11 cellular contexts compared by ENCODE assay signal in genomic region chr13:41384749-41385503, GRCh38.
DNase-seq lines count a peak whose midpoint lies in the region; ATAC-seq and TF ChIP-seq lines count a peak whose summit lies in the region.
"Had no signal": no experiment of that assay in that cellular context is flagged by ENCODE, and none has a peak within 500 bp of the region (broad histone marks: within the 10 kb centered on the region; RNA-seq: fewer than 3 reads in every experiment).

No MANE protein-coding gene starts in this region.

- TF ChIP-seq CTCF in OCI-LY3 (IDR thresholded peaks at IDR 0.05; ENCODE audit: low read depth, low read length), result peak; percentile 61
- peak; percentile 45 for TF ChIP-seq CTCF in epithelial cell of esophagus (IDR thresholded peaks at IDR 0.05; ENCODE audit: insufficient read depth, low read depth, low read length, missing control alignments)
- TF ChIP-seq CTCF in smooth muscle cell (IDR thresholded peaks at IDR 0.05; ENCODE audit: borderline replicate concordance, insufficient read depth, poor library complexity, severe bottlenecking), result peak; percentile 39

- H2AFZ ChIP-seq in OCI-LY3 (ENCODE audit: low read depth, low read length) (no peak overlapping the region), smooth muscle cell (ENCODE audit: low read depth) (no peak overlapping the region)

- CTCF ChIA-PET in activated CD4-positive, alpha-beta T cell treated with anti-CD3 and anti-CD28 coated beads for 36 hours (lab: Charles Lee), result interaction anchor here (0.7 to 1.6 kb wide), 5 partner anchors 21 to 474 kb away, joined by 3 to 7 read pairs (median 3); no protein-coding TSS in a partner anchor
- CTCF ChIA-PET in CD8-positive, alpha-beta memory T cell (lab: Charles Lee), result interaction anchor here (0.6 to 1.2 kb wide), 4 partner anchors 10 to 268 kb away, joined by 3 to 4 read pairs (median 3); no protein-coding TSS in a partner anchor

- no peaks in the 10 kb centered on the region for H3K9me3 Mint-ChIP-seq in activated CD4-positive, alpha-beta T cell treated with anti-CD3 and anti-CD28 coated beads for 36 hours (ENCODE audit: low read depth)
- H3K9me3 Mint-ChIP-seq in CD8-positive, alpha-beta memory T cell, result no peaks in the 10 kb centered on the region
- H3K9me3 Mint-ChIP-seq: stimulated activated naive CD8-positive, alpha-beta T cell treated with anti-CD3 and anti-CD28 coated beads, Interleukin-15, amount 100 ng/mL, for 72 hours had no signal

- H3K9me3 ChIP-seq in OCI-LY3 (ENCODE audit: insufficient read depth, low read length) (no peaks in the 10 kb centered on the region), smooth muscle cell (replicated peaks; ENCODE audit: low read depth) (no peaks in the 10 kb centered on the region)
- no peaks in the 10 kb centered on the region for H3K9me3 ChIP-seq in CD8-positive, alpha-beta memory T cell (ENCODE audit: low read length)

- H3K4me1 ChIP-seq in OCI-LY3 (ENCODE audit: low read length) (no peaks in the 10 kb centered on the region), smooth muscle cell (ENCODE audit: low read depth) (no peaks in the 10 kb centered on the region)
- peaks cover 5% of the 10 kb centered on the region for H3K4me1 ChIP-seq in CD8-positive, alpha-beta memory T cell (ENCODE audit: insufficient read depth, low read length)

- H3K36me3 ChIP-seq in OCI-LY3 (replicated peaks; ENCODE audit: low read depth, low read length) (no peaks in the 10 kb centered on the region), smooth muscle cell (ENCODE audit: low read depth) (no peaks in the 10 kb centered on the region)
- H3K36me3 ChIP-seq in CD8-positive, alpha-beta memory T cell (ENCODE audit: insufficient read depth, low read length), result no peaks in the 10 kb centered on the region

- no peaks in the 10 kb centered on the region for H3K27me3 ChIP-seq in OCI-LY3 (ENCODE audit: low read depth, low read length)
- no peaks in the 10 kb centered on the region for H3K27me3 ChIP-seq in smooth muscle cell (ENCODE audit: low read depth)
- H3K27me3 ChIP-seq in CD8-positive, alpha-beta memory T cell (ENCODE audit: insufficient read depth, low read length, poor library complexity, severe bottlenecking), result no peaks in the 10 kb centered on the region

- H3K27me3 Mint-ChIP-seq in activated CD4-positive, alpha-beta T cell treated with anti-CD3 and anti-CD28 coated beads for 36 hours, result no peaks in the 10 kb centered on the region
- peaks cover 3 to 6% of the 10 kb centered on the region in 2 donors for H3K27me3 Mint-ChIP-seq in CD8-positive, alpha-beta memory T cell
- H3K27me3 Mint-ChIP-seq: stimulated activated naive CD8-positive, alpha-beta T cell treated with anti-CD3 and anti-CD28 coated beads, Interleukin-15, amount 100 ng/mL, for 72 hours had no signal

- no peaks in the 10 kb centered on the region for H3K36me3 Mint-ChIP-seq in activated CD4-positive, alpha-beta T cell treated with anti-CD3 and anti-CD28 coated beads for 36 hours (ENCODE audit: low read depth)
- H3K36me3 Mint-ChIP-seq in CD8-positive, alpha-beta memory T cell, result peaks cover 0 to 2% (median 0%) of the 10 kb centered on the region in 3 donors

- no peak overlapping the region for H3K4me3 Mint-ChIP-seq in activated CD4-positive, alpha-beta T cell treated with anti-CD3 and anti-CD28 coated beads for 36 hours
- H3K4me3 Mint-ChIP-seq in CD8-positive, alpha-beta memory T cell, result no peak overlapping the region
- H3K4me3 Mint-ChIP-seq: B cell; stimulated activated naive CD8-positive, alpha-beta T cell treated with anti-CD3 and anti-CD28 coated beads, Interleukin-15, amount 100 ng/mL, for 72 hours had no signal

- peaks cover 26% of the 10 kb centered on the region for H3K4me1 Mint-ChIP-seq in activated CD4-positive, alpha-beta T cell treated with anti-CD3 and anti-CD28 coated beads for 36 hours
- peaks cover 9 to 17% (median 14%) of the 10 kb centered on the region in 3 donors for H3K4me1 Mint-ChIP-seq in CD8-positive, alpha-beta memory T cell
- H3K4me1 Mint-ChIP-seq: B cell had no signal

- 88% methylated on average over 20 of the region's 20 CpGs for WGBS in smooth muscle cell (ENCODE audit: low lambda C conversion rate)

- no peak overlapping the region for H3K27ac Mint-ChIP-seq in activated CD4-positive, alpha-beta T cell treated with anti-CD3 and anti-CD28 coated beads for 36 hours
- peak overlapping the region in 1 of 8 donors; percentile 81 for H3K27ac Mint-ChIP-seq in CD8-positive, alpha-beta memory T cell
- H3K27ac Mint-ChIP-seq: B cell; stimulated activated naive CD8-positive, alpha-beta T cell treated with anti-CD3 and anti-CD28 coated beads, Interleukin-15, amount 100 ng/mL, for 72 hours had no signal

- H3K27ac ChIP-seq in OCI-LY3 (ENCODE audit: low read length) (no peak overlapping the region), smooth muscle cell (ENCODE audit: low read depth) (no peak overlapping the region)
- no peak overlapping the region for H3K27ac ChIP-seq in CD8-positive, alpha-beta memory T cell (ENCODE audit: low read depth, low read length)

- no peak for ATAC-seq in activated CD4-positive, alpha-beta T cell treated with anti-CD3 and anti-CD28 coated beads for 36 hours
- ATAC-seq in GM21381 (IDR thresholded peaks at IDR 0.05; ENCODE audit: unreplicated experiment) (no peak), GM19395 (IDR thresholded peaks at IDR 0.05; ENCODE audit: unreplicated experiment) (no peak)
- ATAC-seq: stimulated activated naive CD8-positive, alpha-beta T cell treated with anti-CD3 and anti-CD28 coated beads, Interleukin-15, amount 100 ng/mL, for 72 hours had no signal

- no peak overlapping the region for H3K4me2 ChIP-seq in OCI-LY3 (ENCODE audit: low read length)
- no peak overlapping the region for H3K4me2 ChIP-seq in smooth muscle cell

- POLR2A ChIA-PET in activated CD4-positive, alpha-beta T cell treated with anti-CD3 and anti-CD28 coated beads for 36 hours (lab: Charles Lee), result no interaction called here
- POLR2A ChIA-PET in CD8-positive, alpha-beta memory T cell (lab: Charles Lee), result no interaction called here

- H3K9ac ChIP-seq in OCI-LY3 (ENCODE audit: low read length) (no peak overlapping the region), smooth muscle cell (ENCODE audit: low read depth) (no peak overlapping the region)

- no peaks in the 10 kb centered on the region for H3K79me2 ChIP-seq in OCI-LY3 (ENCODE audit: low read length)
- H3K79me2 ChIP-seq in smooth muscle cell (ENCODE audit: low read depth), result no peaks in the 10 kb centered on the region

- DNase-seq in activated CD4-positive, alpha-beta T cell treated with anti-CD3 and anti-CD28 coated beads for 36 hours, result peak; percentile 9
- no peak for DNase-seq in activated CD4-positive, alpha-beta T cell treated with anti-CD3 and anti-CD28 coated beads, Interleukin-2, amount 50 U/mL, for 1 hour
- DNase-seq in epithelial cell of esophagus (ENCODE audit: low read depth) (no peak), smooth muscle cell (lab: John Stamatoyannopoulos, UW; ENCODE audit: unreplicated experiment) (no peak)
- no peak for DNase-seq in CD8-positive, alpha-beta memory T cell
- DNase-seq: retina; stimulated activated naive CD8-positive, alpha-beta T cell treated with anti-CD3 and anti-CD28 coated beads, Interleukin-15, amount 100 ng/mL, for 72 hours had no signal

- no peaks in the 10 kb centered on the region for H4K20me1 ChIP-seq in OCI-LY3 (ENCODE audit: insufficient read depth, low read length)
- H4K20me1 ChIP-seq in smooth muscle cell (ENCODE audit: low read depth), result no peaks in the 10 kb centered on the region

- no peak overlapping the region for H3K4me3 ChIP-seq in OCI-LY3 (ENCODE audit: low read length)
- no peak overlapping the region for H3K4me3 ChIP-seq in epithelial cell of esophagus (ENCODE audit: low read length)
- H3K4me3 ChIP-seq in smooth muscle cell, result no peak overlapping the region
- H3K4me3 ChIP-seq in CD8-positive, alpha-beta memory T cell (ENCODE audit: low read length), result no peak overlapping the region

- intact Hi-C loops in activated CD4-positive, alpha-beta T cell treated with anti-CD3 and anti-CD28 coated beads for 36 hours (cut with DNase I, micrococcal nuclease), result loop anchor here in 1 of 2 experiments (10.0 kb wide), 2 partner anchors 170 to 270 kb away; no protein-coding TSS in a partner anchor

- H3F3A ChIP-seq in smooth muscle cell (ENCODE audit: low read depth), result no peaks in the 10 kb centered on the region
